2 cellular contexts compared by ENCODE assay signal in genomic region chr6:36821581-36822335, GRCh38.
TF ChIP-seq lines count a peak whose summit lies in the region.

No MANE protein-coding gene starts in this region.

TF ChIP-seq in GM23338, 12 proteins besides CTCF, POLR2A, EP300 and RAD21:
- TF ChIP-seq, protein P1, sequence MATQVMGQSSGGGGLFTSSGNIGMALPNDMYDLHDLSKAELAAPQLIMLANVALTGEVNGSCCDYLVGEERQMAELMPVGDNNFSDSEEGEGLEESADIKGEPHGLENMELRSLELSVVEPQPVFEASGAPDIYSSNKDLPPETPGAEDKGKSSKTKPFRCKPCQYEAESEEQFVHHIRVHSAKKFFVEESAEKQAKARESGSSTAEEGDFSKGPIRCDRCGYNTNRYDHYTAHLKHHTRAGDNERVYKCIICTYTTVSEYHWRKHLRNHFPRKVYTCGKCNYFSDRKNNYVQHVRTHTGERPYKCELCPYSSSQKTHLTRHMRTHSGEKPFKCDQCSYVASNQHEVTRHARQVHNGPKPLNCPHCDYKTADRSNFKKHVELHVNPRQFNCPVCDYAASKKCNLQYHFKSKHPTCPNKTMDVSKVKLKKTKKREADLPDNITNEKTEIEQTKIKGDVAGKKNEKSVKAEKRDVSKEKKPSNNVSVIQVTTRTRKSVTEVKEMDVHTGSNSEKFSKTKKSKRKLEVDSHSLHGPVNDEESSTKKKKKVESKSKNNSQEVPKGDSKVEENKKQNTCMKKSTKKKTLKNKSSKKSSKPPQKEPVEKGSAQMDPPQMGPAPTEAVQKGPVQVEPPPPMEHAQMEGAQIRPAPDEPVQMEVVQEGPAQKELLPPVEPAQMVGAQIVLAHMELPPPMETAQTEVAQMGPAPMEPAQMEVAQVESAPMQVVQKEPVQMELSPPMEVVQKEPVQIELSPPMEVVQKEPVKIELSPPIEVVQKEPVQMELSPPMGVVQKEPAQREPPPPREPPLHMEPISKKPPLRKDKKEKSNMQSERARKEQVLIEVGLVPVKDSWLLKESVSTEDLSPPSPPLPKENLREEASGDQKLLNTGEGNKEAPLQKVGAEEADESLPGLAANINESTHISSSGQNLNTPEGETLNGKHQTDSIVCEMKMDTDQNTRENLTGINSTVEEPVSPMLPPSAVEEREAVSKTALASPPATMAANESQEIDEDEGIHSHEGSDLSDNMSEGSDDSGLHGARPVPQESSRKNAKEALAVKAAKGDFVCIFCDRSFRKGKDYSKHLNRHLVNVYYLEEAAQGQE (IDR thresholded peaks at IDR 0.05; ENCODE audit: unreplicated experiment), result no peak
- TF ChIP-seq EZH2 (IDR thresholded peaks at IDR 0.05; ENCODE audit: low read depth, unreplicated experiment) (no peak), CREB1 (CRISPR knock-in tag; IDR thresholded peaks at IDR 0.05; ENCODE audit: low read depth) (no peak), NANOG (IDR thresholded peaks at IDR 0.05; ENCODE audit: borderline replicate concordance) (no peak), ZNF114 (CRISPR knock-in tag; IDR thresholded peaks at IDR 0.05) (no peak), EZH2phosphoT487 (IDR thresholded peaks at IDR 0.05; ENCODE audit: unreplicated experiment) (no peak), POLR2AphosphoS5 (IDR thresholded peaks at IDR 0.05; ENCODE audit: low read depth) (no peak), ZNF331 (CRISPR knock-in tag; IDR thresholded peaks at IDR 0.05; ENCODE audit: low read depth) (no peak), JUNB (IDR thresholded peaks at IDR 0.05; ENCODE audit: unreplicated experiment) (no peak), STAT1 (IDR thresholded peaks at IDR 0.05; ENCODE audit: unreplicated experiment) (no peak)
- TF ChIP-seq, protein P2, sequence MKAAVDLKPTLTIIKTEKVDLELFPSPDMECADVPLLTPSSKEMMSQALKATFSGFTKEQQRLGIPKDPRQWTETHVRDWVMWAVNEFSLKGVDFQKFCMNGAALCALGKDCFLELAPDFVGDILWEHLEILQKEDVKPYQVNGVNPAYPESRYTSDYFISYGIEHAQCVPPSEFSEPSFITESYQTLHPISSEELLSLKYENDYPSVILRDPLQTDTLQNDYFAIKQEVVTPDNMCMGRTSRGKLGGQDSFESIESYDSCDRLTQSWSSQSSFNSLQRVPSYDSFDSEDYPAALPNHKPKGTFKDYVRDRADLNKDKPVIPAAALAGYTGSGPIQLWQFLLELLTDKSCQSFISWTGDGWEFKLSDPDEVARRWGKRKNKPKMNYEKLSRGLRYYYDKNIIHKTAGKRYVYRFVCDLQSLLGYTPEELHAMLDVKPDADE (IDR thresholded peaks at IDR 0.05), result no peak
- TF ChIP-seq, protein P3, sequence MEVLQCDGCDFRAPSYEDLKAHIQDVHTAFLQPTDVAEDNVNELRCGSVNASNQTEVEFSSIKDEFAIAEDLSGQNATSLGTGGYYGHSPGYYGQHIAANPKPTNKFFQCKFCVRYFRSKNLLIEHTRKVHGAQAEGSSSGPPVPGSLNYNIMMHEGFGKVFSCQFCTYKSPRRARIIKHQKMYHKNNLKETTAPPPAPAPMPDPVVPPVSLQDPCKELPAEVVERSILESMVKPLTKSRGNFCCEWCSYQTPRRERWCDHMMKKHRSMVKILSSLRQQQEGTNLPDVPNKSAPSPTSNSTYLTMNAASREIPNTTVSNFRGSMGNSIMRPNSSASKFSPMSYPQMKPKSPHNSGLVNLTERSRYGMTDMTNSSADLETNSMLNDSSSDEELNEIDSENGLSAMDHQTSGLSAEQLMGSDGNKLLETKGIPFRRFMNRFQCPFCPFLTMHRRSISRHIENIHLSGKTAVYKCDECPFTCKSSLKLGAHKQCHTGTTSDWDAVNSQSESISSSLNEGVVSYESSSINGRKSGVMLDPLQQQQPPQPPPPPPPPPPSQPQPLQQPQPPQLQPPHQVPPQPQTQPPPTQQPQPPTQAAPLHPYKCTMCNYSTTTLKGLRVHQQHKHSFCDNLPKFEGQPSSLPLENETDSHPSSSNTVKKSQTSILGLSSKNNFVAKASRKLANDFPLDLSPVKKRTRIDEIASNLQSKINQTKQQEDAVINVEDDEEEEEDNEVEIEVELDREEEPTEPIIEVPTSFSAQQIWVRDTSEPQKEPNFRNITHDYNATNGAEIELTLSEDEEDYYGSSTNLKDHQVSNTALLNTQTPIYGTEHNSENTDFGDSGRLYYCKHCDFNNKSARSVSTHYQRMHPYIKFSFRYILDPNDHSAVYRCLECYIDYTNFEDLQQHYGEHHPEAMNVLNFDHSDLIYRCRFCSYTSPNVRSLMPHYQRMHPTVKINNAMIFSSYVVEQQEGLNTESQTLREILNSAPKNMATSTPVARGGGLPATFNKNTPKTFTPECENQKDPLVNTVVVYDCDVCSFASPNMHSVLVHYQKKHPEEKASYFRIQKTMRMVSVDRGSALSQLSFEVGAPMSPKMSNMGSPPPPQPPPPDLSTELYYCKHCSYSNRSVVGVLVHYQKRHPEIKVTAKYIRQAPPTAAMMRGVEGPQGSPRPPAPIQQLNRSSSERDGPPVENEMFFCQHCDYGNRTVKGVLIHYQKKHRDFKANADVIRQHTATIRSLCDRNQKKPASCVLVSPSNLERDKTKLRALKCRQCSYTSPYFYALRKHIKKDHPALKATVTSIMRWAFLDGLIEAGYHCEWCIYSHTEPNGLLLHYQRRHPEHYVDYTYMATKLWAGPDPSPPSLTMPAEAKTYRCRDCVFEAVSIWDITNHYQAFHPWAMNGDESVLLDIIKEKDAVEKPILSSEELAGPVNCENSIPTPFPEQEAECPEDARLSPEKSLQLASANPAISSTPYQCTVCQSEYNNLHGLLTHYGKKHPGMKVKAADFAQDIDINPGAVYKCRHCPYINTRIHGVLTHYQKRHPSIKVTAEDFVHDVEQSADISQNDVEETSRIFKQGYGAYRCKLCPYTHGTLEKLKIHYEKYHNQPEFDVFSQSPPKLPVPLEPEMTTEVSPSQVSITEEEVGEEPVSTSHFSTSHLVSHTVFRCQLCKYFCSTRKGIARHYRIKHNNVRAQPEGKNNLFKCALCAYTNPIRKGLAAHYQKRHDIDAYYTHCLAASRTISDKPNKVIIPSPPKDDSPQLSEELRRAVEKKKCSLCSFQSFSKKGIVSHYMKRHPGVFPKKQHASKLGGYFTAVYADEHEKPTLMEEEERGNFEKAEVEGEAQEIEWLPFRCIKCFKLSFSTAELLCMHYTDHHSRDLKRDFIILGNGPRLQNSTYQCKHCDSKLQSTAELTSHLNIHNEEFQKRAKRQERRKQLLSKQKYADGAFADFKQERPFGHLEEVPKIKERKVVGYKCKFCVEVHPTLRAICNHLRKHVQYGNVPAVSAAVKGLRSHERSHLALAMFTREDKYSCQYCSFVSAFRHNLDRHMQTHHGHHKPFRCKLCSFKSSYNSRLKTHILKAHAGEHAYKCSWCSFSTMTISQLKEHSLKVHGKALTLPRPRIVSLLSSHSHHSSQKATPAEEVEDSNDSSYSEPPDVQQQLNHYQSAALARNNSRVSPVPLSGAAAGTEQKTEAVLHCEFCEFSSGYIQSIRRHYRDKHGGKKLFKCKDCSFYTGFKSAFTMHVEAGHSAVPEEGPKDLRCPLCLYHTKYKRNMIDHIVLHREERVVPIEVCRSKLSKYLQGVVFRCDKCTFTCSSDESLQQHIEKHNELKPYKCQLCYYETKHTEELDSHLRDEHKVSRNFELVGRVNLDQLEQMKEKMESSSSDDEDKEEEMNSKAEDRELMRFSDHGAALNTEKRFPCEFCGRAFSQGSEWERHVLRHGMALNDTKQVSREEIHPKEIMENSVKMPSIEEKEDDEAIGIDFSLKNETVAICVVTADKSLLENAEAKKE (CRISPR knock-in tag; IDR thresholded peaks at IDR 0.05), result no peak
TF ChIP-seq in GM23338: peak in this region for 0.

TF ChIP-seq in K562, 482 proteins besides CTCF, POLR2A, EP300 and RAD21 (continues in another document):
- no peak for TF ChIP-seq MYNN (IDR thresholded peaks at IDR 0.05)
- no peak for TF ChIP-seq MYNN (CRISPR knock-in tag; IDR thresholded peaks at IDR 0.05)
- no peak for TF ChIP-seq EP400 (IDR thresholded peaks at IDR 0.05)
- 0 out of 2 replicates have a peak, but pooled peaks have one; percentile 9 for TF ChIP-seq HOMEZ (CRISPR knock-in tag; IDR thresholded peaks at IDR 0.05)
- no peak for TF ChIP-seq GTF2A2 (tag; IDR thresholded peaks at IDR 0.05)
- TF ChIP-seq KDM5B (IDR thresholded peaks at IDR 0.05; ENCODE audit: insufficient replicate concordance, low read depth, low read length), result no peak
- TF ChIP-seq, protein P4, sequence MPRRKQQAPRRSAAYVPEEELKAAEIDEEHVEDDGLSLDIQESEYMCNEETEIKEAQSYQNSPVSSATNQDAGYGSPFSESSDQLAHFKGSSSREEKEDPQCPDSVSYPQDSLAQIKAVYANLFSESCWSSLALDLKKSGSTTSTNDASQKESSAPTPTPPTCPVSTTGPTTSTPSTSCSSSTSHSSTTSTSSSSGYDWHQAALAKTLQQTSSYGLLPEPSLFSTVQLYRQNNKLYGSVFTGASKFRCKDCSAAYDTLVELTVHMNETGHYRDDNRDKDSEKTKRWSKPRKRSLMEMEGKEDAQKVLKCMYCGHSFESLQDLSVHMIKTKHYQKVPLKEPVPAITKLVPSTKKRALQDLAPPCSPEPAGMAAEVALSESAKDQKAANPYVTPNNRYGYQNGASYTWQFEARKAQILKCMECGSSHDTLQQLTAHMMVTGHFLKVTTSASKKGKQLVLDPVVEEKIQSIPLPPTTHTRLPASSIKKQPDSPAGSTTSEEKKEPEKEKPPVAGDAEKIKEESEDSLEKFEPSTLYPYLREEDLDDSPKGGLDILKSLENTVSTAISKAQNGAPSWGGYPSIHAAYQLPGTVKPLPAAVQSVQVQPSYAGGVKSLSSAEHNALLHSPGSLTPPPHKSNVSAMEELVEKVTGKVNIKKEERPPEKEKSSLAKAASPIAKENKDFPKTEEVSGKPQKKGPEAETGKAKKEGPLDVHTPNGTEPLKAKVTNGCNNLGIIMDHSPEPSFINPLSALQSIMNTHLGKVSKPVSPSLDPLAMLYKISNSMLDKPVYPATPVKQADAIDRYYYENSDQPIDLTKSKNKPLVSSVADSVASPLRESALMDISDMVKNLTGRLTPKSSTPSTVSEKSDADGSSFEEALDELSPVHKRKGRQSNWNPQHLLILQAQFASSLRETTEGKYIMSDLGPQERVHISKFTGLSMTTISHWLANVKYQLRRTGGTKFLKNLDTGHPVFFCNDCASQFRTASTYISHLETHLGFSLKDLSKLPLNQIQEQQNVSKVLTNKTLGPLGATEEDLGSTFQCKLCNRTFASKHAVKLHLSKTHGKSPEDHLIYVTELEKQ (CRISPR knock-in tag; IDR thresholded peaks at IDR 0.05), result no peak
- TF ChIP-seq ZNF644 (tag; IDR thresholded peaks at IDR 0.05; ENCODE audit: low read depth), result peak; percentile 1; the same call in 1 of the 2 replicates
- no peak for TF ChIP-seq SNRNP70 (optimal IDR thresholded peaks at IDR 0.05; ENCODE audit: low read depth, low read length)
- no peak for TF ChIP-seq SMAD3 (CRISPR knock-in tag; conservative IDR thresholded peaks at IDR 0.05)
- TF ChIP-seq CREB5 (CRISPR knock-in tag; IDR thresholded peaks at IDR 0.05), result 0 out of 2 replicates have a peak, but pooled peaks have one; percentile 24
- TF ChIP-seq POLR2H (tag; IDR thresholded peaks at IDR 0.05; ENCODE audit: low read depth), result no peak
- TF ChIP-seq PHF8 (IDR thresholded peaks at IDR 0.05; ENCODE audit: borderline replicate concordance, low read length), result peak; percentile 1; the same call in 1 of the 2 replicates
- peak; percentile 8; the same call in 1 of the 2 replicates for TF ChIP-seq ZFP1 (CRISPR knock-in tag; IDR thresholded peaks at IDR 0.05)
- no peak for TF ChIP-seq ZNF184 (CRISPR knock-in tag; IDR thresholded peaks at IDR 0.05)
- TF ChIP-seq, protein P5, sequence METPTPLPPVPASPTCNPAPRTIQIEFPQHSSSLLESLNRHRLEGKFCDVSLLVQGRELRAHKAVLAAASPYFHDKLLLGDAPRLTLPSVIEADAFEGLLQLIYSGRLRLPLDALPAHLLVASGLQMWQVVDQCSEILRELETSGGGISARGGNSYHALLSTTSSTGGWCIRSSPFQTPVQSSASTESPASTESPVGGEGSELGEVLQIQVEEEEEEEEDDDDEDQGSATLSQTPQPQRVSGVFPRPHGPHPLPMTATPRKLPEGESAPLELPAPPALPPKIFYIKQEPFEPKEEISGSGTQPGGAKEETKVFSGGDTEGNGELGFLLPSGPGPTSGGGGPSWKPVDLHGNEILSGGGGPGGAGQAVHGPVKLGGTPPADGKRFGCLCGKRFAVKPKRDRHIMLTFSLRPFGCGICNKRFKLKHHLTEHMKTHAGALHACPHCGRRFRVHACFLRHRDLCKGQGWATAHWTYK (CRISPR knock-in tag; IDR thresholded peaks at IDR 0.05), result peak; percentile 1; the same call in 1 of the 2 replicates
- no peak for TF ChIP-seq ARID2 (IDR thresholded peaks at IDR 0.05)
- TF ChIP-seq RUNX1 (IDR thresholded peaks at IDR 0.05; ENCODE audit: low read depth), result no peak
- TF ChIP-seq, protein P6, sequence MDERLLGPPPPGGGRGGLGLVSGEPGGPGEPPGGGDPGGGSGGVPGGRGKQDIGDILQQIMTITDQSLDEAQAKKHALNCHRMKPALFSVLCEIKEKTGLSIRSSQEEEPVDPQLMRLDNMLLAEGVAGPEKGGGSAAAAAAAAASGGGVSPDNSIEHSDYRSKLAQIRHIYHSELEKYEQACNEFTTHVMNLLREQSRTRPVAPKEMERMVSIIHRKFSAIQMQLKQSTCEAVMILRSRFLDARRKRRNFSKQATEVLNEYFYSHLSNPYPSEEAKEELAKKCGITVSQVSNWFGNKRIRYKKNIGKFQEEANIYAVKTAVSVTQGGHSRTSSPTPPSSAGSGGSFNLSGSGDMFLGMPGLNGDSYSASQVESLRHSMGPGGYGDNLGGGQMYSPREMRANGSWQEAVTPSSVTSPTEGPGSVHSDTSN (CRISPR knock-in tag; IDR thresholded peaks at IDR 0.05; ENCODE audit: low read depth), result no peak
- TF ChIP-seq, protein P6 (tag; conservative IDR thresholded peaks at IDR 0.05; ENCODE audit: low read depth), result no peak
- no peak for TF ChIP-seq SIN3B (IDR thresholded peaks at IDR 0.05; ENCODE audit: low read depth)
- 0 out of 2 replicates have a peak, but pooled peaks have one; percentile 28 for TF ChIP-seq ZBTB17 (CRISPR knock-in tag; IDR thresholded peaks at IDR 0.05)
- peak; percentile 88 for TF ChIP-seq WHSC1 (IDR thresholded peaks at IDR 0.05; ENCODE audit: low read length)
